Comparison of ENCODE assay signal across 14 cellular contexts in the genomic region with DNA sequence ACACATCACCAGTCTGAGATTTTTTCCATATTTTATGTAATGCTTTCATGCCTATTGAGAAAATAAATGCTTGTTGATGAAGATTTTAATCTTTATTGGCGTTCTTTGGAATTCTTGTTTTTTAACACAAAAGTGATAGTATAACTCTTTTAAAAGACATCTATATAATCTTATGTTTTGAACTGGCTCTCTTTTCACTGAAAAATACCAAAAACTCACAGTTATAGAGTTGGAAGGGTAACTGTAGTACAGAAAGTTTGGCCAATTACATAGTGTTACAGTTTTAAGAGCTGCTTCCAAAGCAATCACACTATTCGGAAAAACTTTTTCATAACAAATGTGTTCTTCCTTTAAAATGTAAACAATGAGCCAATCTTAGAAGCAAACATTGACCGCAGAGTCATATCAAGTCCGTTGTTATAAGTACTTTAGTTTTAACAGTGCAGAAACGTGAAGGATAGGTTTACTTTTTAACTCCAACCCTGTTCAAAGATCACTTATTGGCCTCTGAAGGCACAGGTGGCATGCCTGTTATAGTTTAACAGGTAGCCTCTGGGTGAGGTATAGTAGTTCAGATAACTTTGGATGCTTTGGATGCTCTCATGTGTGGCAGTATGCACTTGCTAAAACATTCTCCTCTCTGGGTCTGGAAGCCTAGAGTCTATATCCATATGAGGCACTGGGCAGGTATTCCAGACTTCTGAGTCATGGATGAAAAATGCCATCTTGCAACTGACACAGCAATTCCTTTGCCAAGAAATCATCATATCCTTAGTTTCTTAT. TPM values are rescaled to one million over a fixed set of nuclear protein-coding genes. Genes with fewer than 3 reads are reported as not detected.
DNase-seq lines count a peak whose midpoint lies in the region; ATAC-seq, FAIRE-seq and TF ChIP-seq lines count a peak whose summit lies in the region.
"Had no signal": no experiment of that assay in that cellular context is flagged by ENCODE, and none has a peak within 500 bp of the region (broad histone marks: within the 10 kb centered on the region; RNA-seq: fewer than 3 reads in every experiment).

No MANE protein-coding gene starts in this region.

- H4K8ac ChIP-seq in H1 (ENCODE audit: extremely low read depth, insufficient read depth, low read length) (no peak overlapping the region), mesendoderm (ENCODE audit: low read depth, low read length) (no peak overlapping the region)

- no peaks in the 10 kb centered on the region for H3K79me1 ChIP-seq in H1 (ENCODE audit: low read depth, low read length)
- H3K79me1 ChIP-seq in mesendoderm (ENCODE audit: low read length): no peaks in the 10 kb centered on the region

- no peak overlapping the region for H2AFZ ChIP-seq in ACC112 (ENCODE audit: low read length, unreplicated experiment)
- no peak overlapping the region for H2AFZ ChIP-seq in H1 (ENCODE audit: low read length)

- H3K4me2 ChIP-seq in H1 (ENCODE audit: insufficient read depth in 1 of 2, low read depth in 2 of 2, low read length in 2 of 2): no peak overlapping the region
- no peak overlapping the region for H3K4me2 ChIP-seq in mesendoderm (ENCODE audit: low read length)
- H3K4me2 ChIP-seq: BLaER1 treated with 17β-estradiol and CSF1 and Interleukin-3, amounts not matched to agents 10 nM and 100 nM had no signal

- no peak overlapping the region for H3K18ac ChIP-seq in H1 (ENCODE audit: extremely low read depth, low read length)
- peak overlapping the region; percentile 60 for H3K18ac ChIP-seq in mesendoderm (ENCODE audit: low read length)

- H3K27ac ChIP-seq in ACC112 (ENCODE audit: low read depth, low read length) (peak overlapping the region; percentile 98), H1 (ENCODE audit: low read depth, low read length) (no peak overlapping the region), mesendoderm (ENCODE audit: low read depth, low read length) (no peak overlapping the region)
- H3K27ac ChIP-seq: BLaER1 treated with 17β-estradiol and CSF1 and Interleukin-3, amounts not matched to agents 10 nM and 100 nM; tibial nerve had no signal

- no peaks in the 10 kb centered on the region for H3K27me3 ChIP-seq in ACC112 (ENCODE audit: insufficient read depth, low read length)
- H3K27me3 ChIP-seq in H1 (replicated peaks in 1 of 4; ENCODE audit: control insufficient read depth in 3 of 4, extremely low read depth in 1 of 4, insufficient read depth in 3 of 4, low read length in 3 of 4): no peaks in the 10 kb centered on the region
- H3K27me3 ChIP-seq in mesendoderm (ENCODE audit: insufficient read depth, low read length, poor library complexity): no peaks in the 10 kb centered on the region
- H3K27me3 ChIP-seq: BLaER1 treated with 17β-estradiol and CSF1 and Interleukin-3, amounts not matched to agents 10 nM and 100 nM; tibial nerve had no signal

- no peaks in the 10 kb centered on the region for H3K23me2 ChIP-seq in H1 (ENCODE audit: low read depth, low read length)

- CTCF ChIA-PET in H1 (lab: Charles Lee; ENCODE audit: partially characterized antibody): no interaction called here

- ATAC-seq in stimulated activated memory B cell treated with anti-CD40 and anti-IgM and Interleukin-4, amounts not matched to agents 10 μg/mL and 1 μg/mL and 100 μg/mL, for 72 hours: no peak
- ATAC-seq in stimulated activated naive CD8-positive, alpha-beta T cell treated with anti-CD3 and anti-CD28 coated beads, Interleukin-15, amount 100 ng/mL, for 72 hours: no peak

- no peak overlapping the region for H2BK20ac ChIP-seq in H1 (ENCODE audit: low read length)

- H4K91ac ChIP-seq in H1 (replicated peaks; ENCODE audit: insufficient read length, low read length): no peak overlapping the region

- no peak overlapping the region for H4K5ac ChIP-seq in H1 (ENCODE audit: insufficient read length, low read depth, low read length)
- H4K5ac ChIP-seq in mesendoderm (ENCODE audit: low read length): no peak overlapping the region

- no peaks in the 10 kb centered on the region for H3K4me1 Mint-ChIP-seq in stimulated activated memory B cell treated with anti-CD40 and anti-IgM and Interleukin-4, amounts not matched to agents 10 μg/mL and 1 μg/mL and 100 μg/mL, for 72 hours
- no peaks in the 10 kb centered on the region for H3K4me1 Mint-ChIP-seq in stimulated activated naive CD8-positive, alpha-beta T cell treated with anti-CD3 and anti-CD28 coated beads, Interleukin-15, amount 100 ng/mL, for 72 hours

- H3K27me3 Mint-ChIP-seq in stimulated activated memory B cell treated with anti-CD40 and anti-IgM and Interleukin-4, amounts not matched to agents 10 μg/mL and 1 μg/mL and 100 μg/mL, for 72 hours: peaks cover 33% of the 10 kb centered on the region
- H3K27me3 Mint-ChIP-seq in stimulated activated naive CD8-positive, alpha-beta T cell treated with anti-CD3 and anti-CD28 coated beads, Interleukin-15, amount 100 ng/mL, for 72 hours: peaks cover 17% of the 10 kb centered on the region

- H2BK15ac ChIP-seq in H1 (ENCODE audit: low read length) (no peak overlapping the region), mesendoderm (replicated peaks; ENCODE audit: low read depth) (no peak overlapping the region)

- intact Hi-C loops in posterior vena cava (cut with DNase I): no loop called here

- no peaks in the 10 kb centered on the region for H3K9me3 ChIP-seq in H1 (ENCODE audit: insufficient read depth in 2 of 2, low read depth in 1 of 2, low read length in 1 of 2)
- H3K9me3 ChIP-seq: BLaER1 treated with 17β-estradiol and CSF1 and Interleukin-3, amounts not matched to agents 10 nM and 100 nM; tibial nerve had no signal

- no peaks in the 10 kb centered on the region for H4K20me1 ChIP-seq in H1 (replicated peaks in 1 of 2; ENCODE audit: control insufficient read depth in 1 of 2, insufficient read depth in 2 of 2, low read length in 2 of 2)
- H4K20me1 ChIP-seq: BLaER1 treated with 17β-estradiol and CSF1 and Interleukin-3, amounts not matched to agents 10 nM and 100 nM had no signal

- no peak for DNase-seq in H1 (ENCODE audit: low read depth in 1 of 2, low spot score in 2 of 2)
- peak; percentile 90 for DNase-seq in mesendoderm
- no peak for DNase-seq in posterior vena cava (ENCODE audit: low spot score)
- no peak for DNase-seq in stimulated activated naive CD8-positive, alpha-beta T cell treated with anti-CD3 and anti-CD28 coated beads, Interleukin-15, amount 100 ng/mL, for 72 hours
- DNase-seq in germinal center (ENCODE audit: low spot score): no peak
- DNase-seq: activated effector memory CD4-positive, alpha-beta T cell treated with Interleukin-2 at 50 U/mL for 16 hours; glutamatergic neuron; NCI-H146 had no signal

- H3K9ac ChIP-seq in H1 (replicated peaks in 1 of 4; ENCODE audit: extremely low read depth in 1 of 4, low read depth in 3 of 4, low read length in 3 of 4) (no peak overlapping the region), mesendoderm (ENCODE audit: low read length) (no peak overlapping the region)
- H3K9ac ChIP-seq: BLaER1 treated with 17β-estradiol and CSF1 and Interleukin-3, amounts not matched to agents 10 nM and 100 nM had no signal

- POLR2A ChIA-PET in H1 (lab: Charles Lee; ENCODE audit: partially characterized antibody): no interaction called here

- H3K27ac Mint-ChIP-seq in stimulated activated memory B cell treated with anti-CD40 and anti-IgM and Interleukin-4, amounts not matched to agents 10 μg/mL and 1 μg/mL and 100 μg/mL, for 72 hours: no peak overlapping the region
- no peak overlapping the region for H3K27ac Mint-ChIP-seq in stimulated activated naive CD8-positive, alpha-beta T cell treated with anti-CD3 and anti-CD28 coated beads, Interleukin-15, amount 100 ng/mL, for 72 hours

- no peak overlapping the region for H3K56ac ChIP-seq in H1 (replicated peaks; ENCODE audit: insufficient read length, low read depth, low read length)
- no peak overlapping the region for H3K56ac ChIP-seq in mesendoderm (ENCODE audit: low read length)

- H2BK120ac ChIP-seq in H1 (replicated peaks; ENCODE audit: low read depth, low read length): no peak overlapping the region
- H2BK120ac ChIP-seq in mesendoderm (ENCODE audit: low read depth, low read length): no peak overlapping the region

- H3K9me3 Mint-ChIP-seq in stimulated activated memory B cell treated with anti-CD40 and anti-IgM and Interleukin-4, amounts not matched to agents 10 μg/mL and 1 μg/mL and 100 μg/mL, for 72 hours: no peaks in the 10 kb centered on the region
- H3K9me3 Mint-ChIP-seq in stimulated activated naive CD8-positive, alpha-beta T cell treated with anti-CD3 and anti-CD28 coated beads, Interleukin-15, amount 100 ng/mL, for 72 hours: no peaks in the 10 kb centered on the region

- no peak overlapping the region for H2BK12ac ChIP-seq in H1 (ENCODE audit: low read depth, low read length)

- no peak for TF ChIP-seq CTCF in H1 (IDR thresholded peaks at IDR 0.05; ENCODE audit: control extremely low read depth in 1 of 3, insufficient read depth in 1 of 3, low read depth in 1 of 3, low read length in 3 of 3)

- H3K4me1 ChIP-seq in ACC112 (ENCODE audit: control insufficient read depth, insufficient read depth, low read length, unreplicated experiment) (peaks cover 46% of the 10 kb centered on the region), H1 (replicated peaks in 1 of 4; ENCODE audit: control insufficient read depth in 3 of 4, insufficient read depth in 4 of 4, low read length in 3 of 4) (no peaks in the 10 kb centered on the region), mesendoderm (ENCODE audit: control insufficient read depth, low read depth, low read length) (no peaks in the 10 kb centered on the region)

- H2BK5ac ChIP-seq in H1 (ENCODE audit: low read depth, low read length): no peak overlapping the region
- H2BK5ac ChIP-seq in mesendoderm (ENCODE audit: low read length): no peak overlapping the region

- H3K36me3 Mint-ChIP-seq in stimulated activated memory B cell treated with anti-CD40 and anti-IgM and Interleukin-4, amounts not matched to agents 10 μg/mL and 1 μg/mL and 100 μg/mL, for 72 hours: no peaks in the 10 kb centered on the region

- TF ChIP-seq EP300 in Ishikawa (IDR thresholded peaks at IDR 0.05; ENCODE audit: borderline replicate concordance) (peak; percentile 78), H1 (IDR thresholded peaks at IDR 0.05; ENCODE audit: borderline replicate concordance in 1 of 2, low read depth in 2 of 2, low read length in 2 of 2) (no peak)

- no peaks in the 10 kb centered on the region for H3K36me3 ChIP-seq in ACC112 (ENCODE audit: insufficient read depth, low read length)
- H3K36me3 ChIP-seq in H1 (ENCODE audit: control insufficient read depth in 2 of 4, insufficient read depth in 4 of 4, low read length in 3 of 4): no peaks in the 10 kb centered on the region
- H3K36me3 ChIP-seq in mesendoderm (ENCODE audit: control insufficient read depth, insufficient read depth, low read length): no peaks in the 10 kb centered on the region
- H3K36me3 ChIP-seq: BLaER1 treated with 17β-estradiol and CSF1 and Interleukin-3, amounts not matched to agents 10 nM and 100 nM; tibial nerve had no signal

- FAIRE-seq in H1 (lab: Jason Lieb, UNC): no peak

- H3K14ac ChIP-seq in H1 (ENCODE audit: insufficient read length): no peak overlapping the region

- no peak overlapping the region for H3K4ac ChIP-seq in H1 (replicated peaks; ENCODE audit: insufficient read length, low read depth, low read length)
- H3K4ac ChIP-seq in mesendoderm (ENCODE audit: low read depth, low read length): no peak overlapping the region

- no peak overlapping the region for H3K23ac ChIP-seq in H1 (ENCODE audit: insufficient read length)
- H3K23ac ChIP-seq in mesendoderm (ENCODE audit: low read length): no peak overlapping the region

- WGBS in H1 (ENCODE audit: extremely low coverage in 1 of 2, insufficient coverage in 1 of 2, insufficient read length in 1 of 2, insufficient replicate concordance in 2 of 2, low coverage in 1 of 2, low lambda C conversion rate in 2 of 2, missing lambda C conversion rate in 1 of 2), 2 experiments: 83% methylated on average over 5 of the region's 5 CpGs; no CpG with 5 or more reads in 1 of the 2 experiments
- WGBS in mesendoderm (ENCODE audit: extremely low coverage, insufficient coverage, low lambda C conversion rate): no CpG with 5 or more reads among the region's 5 CpGs

- H2AK5ac ChIP-seq in H1 (ENCODE audit: low read depth, low read length) (no peak overlapping the region), mesendoderm (ENCODE audit: low read length) (no peak overlapping the region)

- no peak overlapping the region for H3K4me3 ChIP-seq in ACC112 (ENCODE audit: low read depth, low read length)
- no peak overlapping the region for H3K4me3 ChIP-seq in H1 (ENCODE audit: extremely low read depth in 1 of 4, insufficient read depth in 2 of 4, low read depth in 3 of 4, low read length in 4 of 4)
- no peak overlapping the region for H3K4me3 ChIP-seq in mesendoderm (ENCODE audit: low read length)
- H3K4me3 ChIP-seq: BLaER1 treated with 17β-estradiol and CSF1 and Interleukin-3, amounts not matched to agents 10 nM and 100 nM; tibial nerve had no signal

- TF ChIP-seq RAD21 in Ishikawa (IDR thresholded peaks at IDR 0.05; ENCODE audit: low read depth) (no peak), H1 (IDR thresholded peaks at IDR 0.05 in 1 of 2, conservative IDR thresholded peaks at IDR 0.05 in 1 of 2; ENCODE audit: low read depth in 2 of 2, low read length in 2 of 2) (no peak)

- no peak for TF ChIP-seq POLR2A in H1 (IDR thresholded peaks at IDR 0.05; ENCODE audit: control extremely low read depth in 1 of 2, low read depth in 2 of 2, low read length in 2 of 2)

- H3K4me3 Mint-ChIP-seq in stimulated activated memory B cell treated with anti-CD40 and anti-IgM and Interleukin-4, amounts not matched to agents 10 μg/mL and 1 μg/mL and 100 μg/mL, for 72 hours: no peak overlapping the region
- H3K4me3 Mint-ChIP-seq in stimulated activated naive CD8-positive, alpha-beta T cell treated with anti-CD3 and anti-CD28 coated beads, Interleukin-15, amount 100 ng/mL, for 72 hours: no peak overlapping the region

- no peaks in the 10 kb centered on the region for H3K79me2 ChIP-seq in ACC112 (ENCODE audit: control insufficient read depth, insufficient read depth, low read length, unreplicated experiment)
- H3K79me2 ChIP-seq in H1 (ENCODE audit: control insufficient read depth in 1 of 2, insufficient read depth in 2 of 2, low read length in 2 of 2): no peaks in the 10 kb centered on the region
- H3K79me2 ChIP-seq in mesendoderm (ENCODE audit: control insufficient read depth, insufficient read depth, low read length): no peaks in the 10 kb centered on the region

RNA-seq across cellular contexts. Expression of a gene that starts 12.1 kb away (rescaled TPM):
- total RNA-seq in H1 (2021; fragmentation: NEBNext Ultra II Directional; extraction: Animal tissue kit (Norgen Biotek cat#: 25700)): 1.3 and 1.7 TPM in 2 replicates
- polyA plus RNA-seq in H1 (2011; rRNA removed): 0.74 and 0.86 TPM in 2 replicates
- polyA plus RNA-seq in H1 (2011; cell fraction: cytosol; rRNA removed): 1.0 TPM
- polyA plus RNA-seq in H1 (2011; cell fraction: nucleus; rRNA removed): 3.0 TPM
- polyA plus RNA-seq in H1 (2012, experiment 1 of 2): 0.78 to 1.4 TPM (median 1.0 TPM) in 4 replicates
- polyA plus RNA-seq in H1 (2012, experiment 2 of 2): not detected
- 0.71 TPM for polyA plus RNA-seq in H1 (2013, experiment 1 of 2)
- 0.87 TPM for polyA plus RNA-seq in H1 (2013, experiment 2 of 2)
- polyA minus RNA-seq in H1 (2011; rRNA and poly(A)+ RNA removed): 4.3 and 7.6 TPM in 2 replicates
- 2.1 TPM for polyA minus RNA-seq in H1 (2011; cell fraction: cytosol; rRNA and poly(A)+ RNA removed)
- polyA minus RNA-seq in H1 (2011; cell fraction: nucleus; rRNA and poly(A)+ RNA removed): 4.3 TPM
- polyA plus RNA-seq in mesendoderm (2013, experiment 1 of 2): 0.73 TPM
- 0.70 TPM for polyA plus RNA-seq in mesendoderm (2013, experiment 2 of 2)
- total RNA-seq in posterior vena cava: 10 to 100 TPM; 20.5 to 24.6 TPM
- total RNA-seq: T-helper 1 cell treated with Interleukin-12 subunit alpha and Interleukin-12 subunit beta and Interleukin-4 antibody, amounts not matched to agents 30 ng/mL and 1 ng/mL, for 36 hours had no signal

RNA-seq across cellular contexts. Expression of a gene that starts 56.1 kb away (rescaled TPM):
- total RNA-seq in H1 (2021; fragmentation: NEBNext Ultra II Directional; extraction: Animal tissue kit (Norgen Biotek cat#: 25700)): 79.7 and 87.7 TPM in 2 replicates
- polyA plus RNA-seq in H1 (2011; rRNA removed): 40.4 and 58.5 TPM in 2 replicates
- 59.0 TPM for polyA plus RNA-seq in H1 (2011; cell fraction: cytosol; rRNA removed)
- polyA plus RNA-seq in H1 (2011; cell fraction: nucleus; rRNA removed): 19.1 TPM
- 156 to 204 TPM (median 175 TPM) in 4 replicates for polyA plus RNA-seq in H1 (2012, experiment 1 of 2)
- polyA plus RNA-seq in H1 (2012, experiment 2 of 2): 13.1 TPM
- 123 TPM for polyA plus RNA-seq in H1 (2013, experiment 1 of 2)
- 142 TPM for polyA plus RNA-seq in H1 (2013, experiment 2 of 2)
- 12.6 and 13.2 TPM in 2 replicates for polyA minus RNA-seq in H1 (2011; rRNA and poly(A)+ RNA removed)
- 20.6 TPM for polyA minus RNA-seq in H1 (2011; cell fraction: cytosol; rRNA and poly(A)+ RNA removed)
- polyA minus RNA-seq in H1 (2011; cell fraction: nucleus; rRNA and poly(A)+ RNA removed): 30.0 TPM
- polyA plus RNA-seq in mesendoderm (2013, experiment 1 of 2): 177 TPM
- 171 TPM for polyA plus RNA-seq in mesendoderm (2013, experiment 2 of 2)
- 10 to 100 TPM; 14.0 to 15.2 TPM for total RNA-seq in posterior vena cava
